1 cellular context compared by ENCODE assay signal in the genomic region with DNA sequence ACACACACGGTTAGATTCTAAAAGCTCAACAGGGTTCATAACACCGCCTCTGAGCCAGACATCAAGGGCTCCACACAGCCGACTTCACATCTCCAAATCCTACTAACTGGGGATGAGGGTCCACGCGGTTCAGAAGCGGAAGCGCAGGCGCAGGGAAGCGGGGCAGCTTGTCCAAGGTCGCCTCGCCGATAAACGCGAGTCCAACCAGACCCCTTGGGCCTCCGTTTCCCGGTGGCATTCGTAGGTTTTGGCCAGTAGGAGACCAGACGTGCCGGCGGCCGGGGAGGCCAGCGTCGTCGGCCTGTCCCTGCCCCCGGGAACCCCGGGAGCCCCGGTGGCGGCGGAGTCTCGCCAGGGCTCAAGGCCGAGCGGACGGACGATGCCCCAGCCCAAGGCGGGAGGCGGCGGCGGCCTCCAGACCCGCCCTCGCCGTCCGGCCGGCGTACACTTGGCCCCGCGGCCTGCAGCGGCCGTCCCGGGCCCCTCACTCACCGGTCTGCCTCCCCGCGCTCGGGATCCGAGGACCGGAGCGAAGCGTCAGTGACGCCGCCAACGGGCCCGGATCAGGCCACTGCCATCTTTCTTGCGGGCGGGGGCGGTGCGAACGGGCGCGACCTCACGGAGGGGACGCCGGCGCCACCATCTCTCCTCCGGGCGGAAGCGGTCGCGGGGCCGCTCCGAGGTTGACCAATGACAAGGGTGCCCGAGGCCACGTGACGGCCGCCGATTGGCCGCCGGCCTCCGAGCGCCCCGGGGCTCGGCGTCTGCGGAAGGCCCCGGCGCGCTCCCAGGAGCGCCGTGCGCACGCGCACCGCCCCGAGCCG.
TF ChIP-seq lines count a peak whose summit lies in the region.

A gene with protein sequence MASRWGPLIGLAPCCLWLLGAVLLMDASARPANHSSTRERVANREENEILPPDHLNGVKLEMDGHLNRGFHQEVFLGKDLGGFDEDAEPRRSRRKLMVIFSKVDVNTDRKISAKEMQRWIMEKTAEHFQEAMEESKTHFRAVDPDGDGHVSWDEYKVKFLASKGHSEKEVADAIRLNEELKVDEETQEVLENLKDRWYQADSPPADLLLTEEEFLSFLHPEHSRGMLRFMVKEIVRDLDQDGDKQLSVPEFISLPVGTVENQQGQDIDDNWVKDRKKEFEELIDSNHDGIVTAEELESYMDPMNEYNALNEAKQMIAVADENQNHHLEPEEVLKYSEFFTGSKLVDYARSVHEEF (minus strand): TSS at position 602 of the 824 bp plus-strand sequence. CDS start 3,229 bp downstream, outside the sequence.

TF ChIP-seq in GM12878, 131 proteins besides CTCF, POLR2A, EP300 and RAD21 (continued from another document):
- TF ChIP-seq, protein P1, sequence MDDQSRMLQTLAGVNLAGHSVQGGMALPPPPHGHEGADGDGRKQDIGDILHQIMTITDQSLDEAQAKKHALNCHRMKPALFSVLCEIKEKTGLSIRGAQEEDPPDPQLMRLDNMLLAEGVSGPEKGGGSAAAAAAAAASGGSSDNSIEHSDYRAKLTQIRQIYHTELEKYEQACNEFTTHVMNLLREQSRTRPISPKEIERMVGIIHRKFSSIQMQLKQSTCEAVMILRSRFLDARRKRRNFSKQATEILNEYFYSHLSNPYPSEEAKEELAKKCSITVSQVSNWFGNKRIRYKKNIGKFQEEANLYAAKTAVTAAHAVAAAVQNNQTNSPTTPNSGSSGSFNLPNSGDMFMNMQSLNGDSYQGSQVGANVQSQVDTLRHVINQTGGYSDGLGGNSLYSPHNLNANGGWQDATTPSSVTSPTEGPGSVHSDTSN (IDR thresholded peaks at IDR 0.05; ENCODE audit: insufficient replicate concordance, low read depth, low read length): no peak
- TF ChIP-seq, protein P2, sequence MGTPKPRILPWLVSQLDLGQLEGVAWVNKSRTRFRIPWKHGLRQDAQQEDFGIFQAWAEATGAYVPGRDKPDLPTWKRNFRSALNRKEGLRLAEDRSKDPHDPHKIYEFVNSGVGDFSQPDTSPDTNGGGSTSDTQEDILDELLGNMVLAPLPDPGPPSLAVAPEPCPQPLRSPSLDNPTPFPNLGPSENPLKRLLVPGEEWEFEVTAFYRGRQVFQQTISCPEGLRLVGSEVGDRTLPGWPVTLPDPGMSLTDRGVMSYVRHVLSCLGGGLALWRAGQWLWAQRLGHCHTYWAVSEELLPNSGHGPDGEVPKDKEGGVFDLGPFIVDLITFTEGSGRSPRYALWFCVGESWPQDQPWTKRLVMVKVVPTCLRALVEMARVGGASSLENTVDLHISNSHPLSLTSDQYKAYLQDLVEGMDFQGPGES (IDR thresholded peaks at IDR 0.05): peak; percentile 81
- TF ChIP-seq RB1 (IDR thresholded peaks at IDR 0.05; ENCODE audit: borderline replicate concordance) (peak; percentile 97), TCF7 (IDR thresholded peaks at IDR 0.05; ENCODE audit: borderline replicate concordance) (no peak), ATF7 (IDR thresholded peaks at IDR 0.05; ENCODE audit: low read depth) (no peak), MEF2B (IDR thresholded peaks at IDR 0.05; ENCODE audit: partially characterized antibody, poor library complexity, severe bottlenecking) (no peak), ESRRA (IDR thresholded peaks at IDR 0.05; ENCODE audit: low read length) (no peak), IRF4 (IDR thresholded peaks at IDR 0.05; ENCODE audit: low read depth, low read length) (no peak), NBN (IDR thresholded peaks at IDR 0.05) (no peak), SPI1 (IDR thresholded peaks at IDR 0.05; ENCODE audit: borderline replicate concordance, insufficient read depth, low read depth, low read length) (peak; percentile 28; the same call in 1 of the 2 replicates), EED (IDR thresholded peaks at IDR 0.05; ENCODE audit: low read depth) (no peak), NFYA (IDR thresholded peaks at IDR 0.05; ENCODE audit: borderline replicate concordance, low read depth, low read length) (no peak), POLR2AphosphoS2 (IDR thresholded peaks at IDR 0.05; ENCODE audit: low read depth, low read length) (no peak), MYC (IDR thresholded peaks at IDR 0.05; ENCODE audit: insufficient read depth, insufficient read length, insufficient replicate concordance, low read length, severe bottlenecking) (no peak), PAX8 (IDR thresholded peaks at IDR 0.05) (no peak), ZNF207 (IDR thresholded peaks at IDR 0.05; ENCODE audit: borderline replicate concordance) (peak; percentile 89; the same call in 1 of the 2 replicates), TAF1 (IDR thresholded peaks at IDR 0.05; ENCODE audit: borderline replicate concordance, low read depth, low read length) (peak; percentile 88), GABPA (IDR thresholded peaks at IDR 0.05; ENCODE audit: low read depth) (no peak), NR2C2 (IDR thresholded peaks at IDR 0.05; ENCODE audit: borderline replicate concordance, control insufficient read depth, insufficient read length, low read depth) (no peak), JUND (IDR thresholded peaks at IDR 0.05; ENCODE audit: low read depth, low read length) (0 out of 2 replicates have a peak, but pooled peaks have one; percentile 16), CBFB (IDR thresholded peaks at IDR 0.05; ENCODE audit: low read depth) (0 out of 2 replicates have a peak, but pooled peaks have one; percentile 26), WRNIP1 (IDR thresholded peaks at IDR 0.05; ENCODE audit: borderline replicate concordance, low read depth, low read length) (no peak), SMAD1 (IDR thresholded peaks at IDR 0.05; ENCODE audit: low read depth, partially characterized antibody) (no peak), KDM1A (IDR thresholded peaks at IDR 0.05; ENCODE audit: borderline replicate concordance) (no peak), YY1 (IDR thresholded peaks at IDR 0.05; ENCODE audit: low read depth, low read length) (peak; percentile 99), SMARCA5 (IDR thresholded peaks at IDR 0.05) (peak; percentile 73), JUNB (IDR thresholded peaks at IDR 0.05) (no peak), ZNF274 (IDR thresholded peaks at IDR 0.05; ENCODE audit: insufficient read depth, insufficient read length) (no peak), SREBF2 (IDR thresholded peaks at IDR 0.05; ENCODE audit: low read length) (no peak), BRCA1 (IDR thresholded peaks at IDR 0.05; ENCODE audit: low read depth, low read length) (no peak)
- TF ChIP-seq, protein P3, sequence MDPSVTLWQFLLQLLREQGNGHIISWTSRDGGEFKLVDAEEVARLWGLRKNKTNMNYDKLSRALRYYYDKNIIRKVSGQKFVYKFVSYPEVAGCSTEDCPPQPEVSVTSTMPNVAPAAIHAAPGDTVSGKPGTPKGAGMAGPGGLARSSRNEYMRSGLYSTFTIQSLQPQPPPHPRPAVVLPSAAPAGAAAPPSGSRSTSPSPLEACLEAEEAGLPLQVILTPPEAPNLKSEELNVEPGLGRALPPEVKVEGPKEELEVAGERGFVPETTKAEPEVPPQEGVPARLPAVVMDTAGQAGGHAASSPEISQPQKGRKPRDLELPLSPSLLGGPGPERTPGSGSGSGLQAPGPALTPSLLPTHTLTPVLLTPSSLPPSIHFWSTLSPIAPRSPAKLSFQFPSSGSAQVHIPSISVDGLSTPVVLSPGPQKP (IDR thresholded peaks at IDR 0.05; ENCODE audit: low read depth, low read length): 0 out of 2 replicates have a peak, but pooled peaks have one; percentile 54
- TF ChIP-seq, protein P4, sequence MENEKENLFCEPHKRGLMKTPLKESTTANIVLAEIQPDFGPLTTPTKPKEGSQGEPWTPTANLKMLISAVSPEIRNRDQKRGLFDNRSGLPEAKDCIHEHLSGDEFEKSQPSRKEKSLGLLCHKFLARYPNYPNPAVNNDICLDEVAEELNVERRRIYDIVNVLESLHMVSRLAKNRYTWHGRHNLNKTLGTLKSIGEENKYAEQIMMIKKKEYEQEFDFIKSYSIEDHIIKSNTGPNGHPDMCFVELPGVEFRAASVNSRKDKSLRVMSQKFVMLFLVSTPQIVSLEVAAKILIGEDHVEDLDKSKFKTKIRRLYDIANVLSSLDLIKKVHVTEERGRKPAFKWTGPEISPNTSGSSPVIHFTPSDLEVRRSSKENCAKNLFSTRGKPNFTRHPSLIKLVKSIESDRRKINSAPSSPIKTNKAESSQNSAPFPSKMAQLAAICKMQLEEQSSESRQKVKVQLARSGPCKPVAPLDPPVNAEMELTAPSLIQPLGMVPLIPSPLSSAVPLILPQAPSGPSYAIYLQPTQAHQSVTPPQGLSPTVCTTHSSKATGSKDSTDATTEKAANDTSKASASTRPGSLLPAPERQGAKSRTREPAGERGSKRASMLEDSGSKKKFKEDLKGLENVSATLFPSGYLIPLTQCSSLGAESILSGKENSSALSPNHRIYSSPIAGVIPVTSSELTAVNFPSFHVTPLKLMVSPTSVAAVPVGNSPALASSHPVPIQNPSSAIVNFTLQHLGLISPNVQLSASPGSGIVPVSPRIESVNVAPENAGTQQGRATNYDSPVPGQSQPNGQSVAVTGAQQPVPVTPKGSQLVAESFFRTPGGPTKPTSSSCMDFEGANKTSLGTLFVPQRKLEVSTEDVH (IDR thresholded peaks at IDR 0.05; ENCODE audit: low read depth, partially characterized antibody): no peak
- TF ChIP-seq, protein P5, sequence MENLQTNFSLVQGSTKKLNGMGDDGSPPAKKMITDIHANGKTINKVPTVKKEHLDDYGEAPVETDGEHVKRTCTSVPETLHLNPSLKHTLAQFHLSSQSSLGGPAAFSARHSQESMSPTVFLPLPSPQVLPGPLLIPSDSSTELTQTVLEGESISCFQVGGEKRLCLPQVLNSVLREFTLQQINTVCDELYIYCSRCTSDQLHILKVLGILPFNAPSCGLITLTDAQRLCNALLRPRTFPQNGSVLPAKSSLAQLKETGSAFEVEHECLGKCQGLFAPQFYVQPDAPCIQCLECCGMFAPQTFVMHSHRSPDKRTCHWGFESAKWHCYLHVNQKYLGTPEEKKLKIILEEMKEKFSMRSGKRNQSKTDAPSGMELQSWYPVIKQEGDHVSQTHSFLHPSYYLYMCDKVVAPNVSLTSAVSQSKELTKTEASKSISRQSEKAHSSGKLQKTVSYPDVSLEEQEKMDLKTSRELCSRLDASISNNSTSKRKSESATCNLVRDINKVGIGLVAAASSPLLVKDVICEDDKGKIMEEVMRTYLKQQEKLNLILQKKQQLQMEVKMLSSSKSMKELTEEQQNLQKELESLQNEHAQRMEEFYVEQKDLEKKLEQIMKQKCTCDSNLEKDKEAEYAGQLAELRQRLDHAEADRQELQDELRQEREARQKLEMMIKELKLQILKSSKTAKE (IDR thresholded peaks at IDR 0.05; ENCODE audit: low read depth, poor library complexity, severe bottlenecking): no peak
- TF ChIP-seq, protein P6, sequence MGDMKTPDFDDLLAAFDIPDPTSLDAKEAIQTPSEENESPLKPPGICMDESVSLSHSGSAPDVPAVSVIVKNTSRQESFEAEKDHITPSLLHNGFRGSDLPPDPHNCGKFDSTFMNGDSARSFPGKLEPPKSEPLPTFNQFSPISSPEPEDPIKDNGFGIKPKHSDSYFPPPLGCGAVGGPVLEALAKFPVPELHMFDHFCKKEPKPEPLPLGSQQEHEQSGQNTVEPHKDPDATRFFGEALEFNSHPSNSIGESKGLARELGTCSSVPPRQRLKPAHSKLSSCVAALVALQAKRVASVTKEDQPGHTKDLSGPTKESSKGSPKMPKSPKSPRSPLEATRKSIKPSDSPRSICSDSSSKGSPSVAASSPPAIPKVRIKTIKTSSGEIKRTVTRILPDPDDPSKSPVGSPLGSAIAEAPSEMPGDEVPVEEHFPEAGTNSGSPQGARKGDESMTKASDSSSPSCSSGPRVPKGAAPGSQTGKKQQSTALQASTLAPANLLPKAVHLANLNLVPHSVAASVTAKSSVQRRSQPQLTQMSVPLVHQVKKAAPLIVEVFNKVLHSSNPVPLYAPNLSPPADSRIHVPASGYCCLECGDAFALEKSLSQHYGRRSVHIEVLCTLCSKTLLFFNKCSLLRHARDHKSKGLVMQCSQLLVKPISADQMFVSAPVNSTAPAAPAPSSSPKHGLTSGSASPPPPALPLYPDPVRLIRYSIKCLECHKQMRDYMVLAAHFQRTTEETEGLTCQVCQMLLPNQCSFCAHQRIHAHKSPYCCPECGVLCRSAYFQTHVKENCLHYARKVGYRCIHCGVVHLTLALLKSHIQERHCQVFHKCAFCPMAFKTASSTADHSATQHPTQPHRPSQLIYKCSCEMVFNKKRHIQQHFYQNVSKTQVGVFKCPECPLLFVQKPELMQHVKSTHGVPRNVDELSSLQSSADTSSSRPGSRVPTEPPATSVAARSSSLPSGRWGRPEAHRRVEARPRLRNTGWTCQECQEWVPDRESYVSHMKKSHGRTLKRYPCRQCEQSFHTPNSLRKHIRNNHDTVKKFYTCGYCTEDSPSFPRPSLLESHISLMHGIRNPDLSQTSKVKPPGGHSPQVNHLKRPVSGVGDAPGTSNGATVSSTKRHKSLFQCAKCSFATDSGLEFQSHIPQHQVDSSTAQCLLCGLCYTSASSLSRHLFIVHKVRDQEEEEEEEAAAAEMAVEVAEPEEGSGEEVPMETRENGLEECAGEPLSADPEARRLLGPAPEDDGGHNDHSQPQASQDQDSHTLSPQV (IDR thresholded peaks at IDR 0.05): peak; percentile 52
- TF ChIP-seq, protein P7, sequence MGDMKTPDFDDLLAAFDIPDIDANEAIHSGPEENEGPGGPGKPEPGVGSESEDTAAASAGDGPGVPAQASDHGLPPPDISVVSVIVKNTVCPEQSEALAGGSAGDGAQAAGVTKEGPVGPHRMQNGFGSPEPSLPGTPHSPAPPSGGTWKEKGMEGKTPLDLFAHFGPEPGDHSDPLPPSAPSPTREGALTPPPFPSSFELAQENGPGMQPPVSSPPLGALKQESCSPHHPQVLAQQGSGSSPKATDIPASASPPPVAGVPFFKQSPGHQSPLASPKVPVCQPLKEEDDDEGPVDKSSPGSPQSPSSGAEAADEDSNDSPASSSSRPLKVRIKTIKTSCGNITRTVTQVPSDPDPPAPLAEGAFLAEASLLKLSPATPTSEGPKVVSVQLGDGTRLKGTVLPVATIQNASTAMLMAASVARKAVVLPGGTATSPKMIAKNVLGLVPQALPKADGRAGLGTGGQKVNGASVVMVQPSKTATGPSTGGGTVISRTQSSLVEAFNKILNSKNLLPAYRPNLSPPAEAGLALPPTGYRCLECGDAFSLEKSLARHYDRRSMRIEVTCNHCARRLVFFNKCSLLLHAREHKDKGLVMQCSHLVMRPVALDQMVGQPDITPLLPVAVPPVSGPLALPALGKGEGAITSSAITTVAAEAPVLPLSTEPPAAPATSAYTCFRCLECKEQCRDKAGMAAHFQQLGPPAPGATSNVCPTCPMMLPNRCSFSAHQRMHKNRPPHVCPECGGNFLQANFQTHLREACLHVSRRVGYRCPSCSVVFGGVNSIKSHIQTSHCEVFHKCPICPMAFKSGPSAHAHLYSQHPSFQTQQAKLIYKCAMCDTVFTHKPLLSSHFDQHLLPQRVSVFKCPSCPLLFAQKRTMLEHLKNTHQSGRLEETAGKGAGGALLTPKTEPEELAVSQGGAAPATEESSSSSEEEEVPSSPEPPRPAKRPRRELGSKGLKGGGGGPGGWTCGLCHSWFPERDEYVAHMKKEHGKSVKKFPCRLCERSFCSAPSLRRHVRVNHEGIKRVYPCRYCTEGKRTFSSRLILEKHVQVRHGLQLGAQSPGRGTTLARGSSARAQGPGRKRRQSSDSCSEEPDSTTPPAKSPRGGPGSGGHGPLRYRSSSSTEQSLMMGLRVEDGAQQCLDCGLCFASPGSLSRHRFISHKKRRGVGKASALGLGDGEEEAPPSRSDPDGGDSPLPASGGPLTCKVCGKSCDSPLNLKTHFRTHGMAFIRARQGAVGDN (IDR thresholded peaks at IDR 0.05): peak; percentile 68
- TF ChIP-seq, protein P8, sequence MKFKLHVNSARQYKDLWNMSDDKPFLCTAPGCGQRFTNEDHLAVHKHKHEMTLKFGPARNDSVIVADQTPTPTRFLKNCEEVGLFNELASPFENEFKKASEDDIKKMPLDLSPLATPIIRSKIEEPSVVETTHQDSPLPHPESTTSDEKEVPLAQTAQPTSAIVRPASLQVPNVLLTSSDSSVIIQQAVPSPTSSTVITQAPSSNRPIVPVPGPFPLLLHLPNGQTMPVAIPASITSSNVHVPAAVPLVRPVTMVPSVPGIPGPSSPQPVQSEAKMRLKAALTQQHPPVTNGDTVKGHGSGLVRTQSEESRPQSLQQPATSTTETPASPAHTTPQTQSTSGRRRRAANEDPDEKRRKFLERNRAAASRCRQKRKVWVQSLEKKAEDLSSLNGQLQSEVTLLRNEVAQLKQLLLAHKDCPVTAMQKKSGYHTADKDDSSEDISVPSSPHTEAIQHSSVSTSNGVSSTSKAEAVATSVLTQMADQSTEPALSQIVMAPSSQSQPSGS (IDR thresholded peaks at IDR 0.05; ENCODE audit: low read length): no peak
